29 cellular contexts compared by ENCODE assay signal in genomic region chr2:61634512-61634911, GRCh38.
"Had no signal": no experiment of that assay in that cellular context is flagged by ENCODE, and none has a peak within 500 bp of the region (broad histone marks: within the 10 kb centered on the region; RNA-seq: fewer than 3 reads in every experiment).

No MANE protein-coding gene starts in this region.

- H3K9me3 Mint-ChIP-seq: memory B cell; naive thymus-derived CD8-positive, alpha-beta T cell; nephron progenitor cell; stimulated activated effector memory CD8-positive, alpha-beta T cell treated with anti-CD3 and anti-CD28 coated beads, Interleukin-12 subunit alpha, Interleukin-12 subunit beta, amount 100 ng/mL, for 72 hours; type B pancreatic cell had no signal

- H3K27me3 ChIP-seq: dorsolateral prefrontal cortex, gastrocnemius medialis, hepatocyte, right atrium auricular region, stomach, testis had no signal

- H3K27ac ChIP-seq: dorsolateral prefrontal cortex, epithelial cell of prostate, gastrocnemius medialis, hepatocyte, prostate gland, right atrium auricular region, stomach, testis, tibial artery had no signal

- H3K9me3 ChIP-seq: gastrocnemius medialis, prostate gland, right atrium auricular region, stomach, testis, tibial artery had no signal

- DNase-seq: dorsolateral prefrontal cortex; effector CD4-positive, alpha-beta T cell; foreskin fibroblast; gastrocnemius medialis; head of caudate nucleus; kidney; midbrain; naive thymus-derived CD8-positive, alpha-beta T cell; nephron progenitor cell; occipital lobe; stimulated activated CD4-positive, alpha-beta T cell treated with anti-CD3 and anti-CD28 coated beads, Interleukin-2, amount 100 ng/mL, for 24 hours; stimulated activated CD4-positive, alpha-beta T cell treated with anti-CD3 and anti-CD28 coated beads, Interleukin-4, amount 100 ng/mL, for 24 hours; stimulated activated naive CD4-positive, alpha-beta T cell treated with Interleukin-2 at 50 U/mL for 16 hours; stomach; testis; tibial artery had no signal

- H3K4me1 Mint-ChIP-seq: memory B cell; naive thymus-derived CD8-positive, alpha-beta T cell; stimulated activated effector memory CD8-positive, alpha-beta T cell treated with anti-CD3 and anti-CD28 coated beads, Interleukin-12 subunit alpha, Interleukin-12 subunit beta, amount 100 ng/mL, for 72 hours had no signal

- H3K27me3 Mint-ChIP-seq: naive thymus-derived CD8-positive, alpha-beta T cell; type B pancreatic cell had no signal

- ATAC-seq: esophagus mucosa; gastrocnemius medialis; left lobe of liver; naive thymus-derived CD8-positive, alpha-beta T cell; sciatic nerve; stimulated activated effector memory CD8-positive, alpha-beta T cell treated with anti-CD3 and anti-CD28 coated beads, Interleukin-12 subunit alpha, Interleukin-12 subunit beta, amount 100 ng/mL, for 72 hours had no signal

- H3K36me3 ChIP-seq: gastrocnemius medialis, prostate gland, right atrium auricular region, stomach, tibial artery had no signal

- H3K27ac Mint-ChIP-seq: memory B cell; naive thymus-derived CD8-positive, alpha-beta T cell; nephron progenitor cell; stimulated activated effector memory CD8-positive, alpha-beta T cell treated with anti-CD3 and anti-CD28 coated beads, Interleukin-12 subunit alpha, Interleukin-12 subunit beta, amount 100 ng/mL, for 72 hours; type B pancreatic cell had no signal

- H3K4me1 ChIP-seq: gastrocnemius medialis, prostate gland, right atrium auricular region, stomach, tibial artery had no signal

- H2AFZ ChIP-seq: hepatocyte had no signal

- H3K36me3 Mint-ChIP-seq: memory B cell; naive thymus-derived CD8-positive, alpha-beta T cell; stimulated activated effector memory CD8-positive, alpha-beta T cell treated with anti-CD3 and anti-CD28 coated beads, Interleukin-12 subunit alpha, Interleukin-12 subunit beta, amount 100 ng/mL, for 72 hours; type B pancreatic cell had no signal

- H3K79me2 ChIP-seq: hepatocyte had no signal

- FAIRE-seq: colon, kidney had no signal

- H3K4me2 ChIP-seq: hepatocyte, smooth muscle cell had no signal

- H3K4me3 ChIP-seq: dorsolateral prefrontal cortex, gastrocnemius medialis, hepatocyte, lung, prostate gland, right atrium auricular region, smooth muscle cell, stomach, testis, tibial artery had no signal

- H3K4me3 Mint-ChIP-seq: memory B cell; naive thymus-derived CD8-positive, alpha-beta T cell; nephron progenitor cell; stimulated activated effector memory CD8-positive, alpha-beta T cell treated with anti-CD3 and anti-CD28 coated beads, Interleukin-12 subunit alpha, Interleukin-12 subunit beta, amount 100 ng/mL, for 72 hours; type B pancreatic cell had no signal
